ENCODE assay signal across 25 cellular contexts in genomic region chr1:194322751-194323150, GRCh38.
"Had no signal": no experiment of that assay in that cellular context is flagged by ENCODE, and none has a peak within 500 bp of the region (broad histone marks: within the 10 kb centered on the region; RNA-seq: fewer than 3 reads in every experiment).

No MANE protein-coding gene starts in this region.

- H3K4me1 ChIP-seq: left lung, lower lobe of right lung, right atrium auricular region, right lobe of liver, thyroid gland, transverse colon, upper lobe of left lung, vagina had no signal

- DNase-seq: hippocampal formation; kidney; left colon; left lung; lower lobe of right lung; mammary epithelial cell; mesenchymal stem cell; naive thymus-derived CD8-positive, alpha-beta T cell; ovary; right lobe of liver; stimulated activated CD4-positive, alpha-beta T cell treated with anti-CD3 and anti-CD28 coated beads, Interleukin-1b, Interleukin-23, amount 100 ng/mL, for 48 hours; stimulated activated CD4-positive, alpha-beta T cell treated with anti-CD3 and anti-CD28 coated beads, Interleukin-2, amount 100 ng/mL, for 48 hours; stimulated activated CD4-positive, alpha-beta T cell treated with anti-CD3 and anti-CD28 coated beads, Interleukin-4, amount 100 ng/mL, for 4 hours; stimulated activated CD8-positive, alpha-beta memory T cell treated with anti-CD3 and anti-CD28 coated beads, Interleukin-4, amount 100 ng/mL, for 48 hours; stimulated activated naive CD4-positive, alpha-beta T cell treated with Interleukin-2 at 50 U/mL for 16 hours; stimulated activated naive CD8-positive, alpha-beta T cell treated with anti-CD3 and anti-CD28 coated beads, Interleukin-15, amount 100 ng/mL, for 72 hours; substantia nigra; thyroid gland; transverse colon; upper lobe of left lung had no signal

- H3K4me3 ChIP-seq: left lung, lower lobe of right lung, ovary, right atrium auricular region, right lobe of liver, smooth muscle cell, thyroid gland, transverse colon, upper lobe of left lung, vagina had no signal

- H3K27me3 ChIP-seq: left lung, neutrophil, ovary, right atrium auricular region, right lobe of liver, thyroid gland, transverse colon, upper lobe of left lung, vagina had no signal

- H3K36me3 ChIP-seq: left lung, lower lobe of right lung, neutrophil, ovary, right atrium auricular region, right lobe of liver, thyroid gland, transverse colon, upper lobe of left lung, vagina had no signal

- H3K4me2 ChIP-seq: smooth muscle cell had no signal

- H3K27ac ChIP-seq: left lung, lower lobe of right lung, neutrophil, ovary, right atrium auricular region, right lobe of liver, thyroid gland, transverse colon, upper lobe of left lung, vagina had no signal

- H3K9me3 ChIP-seq: left lung, lower lobe of right lung, neutrophil, ovary, right atrium auricular region, right lobe of liver, thyroid gland, transverse colon, upper lobe of left lung, vagina had no signal

- ATAC-seq: left colon; left lung; lower lobe of right lung; naive thymus-derived CD8-positive, alpha-beta T cell; right lobe of liver; stimulated activated memory B cell treated with anti-CD40 and anti-IgM and Interleukin-4, amounts not matched to agents 10 μg/mL and 1 μg/mL and 100 μg/mL, for 72 hours; stimulated activated naive CD8-positive, alpha-beta T cell treated with anti-CD3 and anti-CD28 coated beads, Interleukin-15, amount 100 ng/mL, for 72 hours had no signal
